In genomic region chr3:54202029-54202428, GRCh38 we compare ENCODE assay signal across 8 cellular contexts.
"Had no signal": no experiment of that assay in that cellular context is flagged by ENCODE, and none has a peak within 500 bp of the region (broad histone marks: within the 10 kb centered on the region; RNA-seq: fewer than 3 reads in every experiment).

No MANE protein-coding gene starts in this region.

- DNase-seq: GM23248, GOT3, H9, HCEC 1CT, IMR-90 had no signal

- FAIRE-seq: H54, HTR-8/SVneo, K562 had no signal

- H3K27ac ChIP-seq: GM23248 had no signal

- ATAC-seq: K562 had no signal

- H3K4me3 ChIP-seq: GM23248, K562 had no signal

- H3K9ac ChIP-seq: GM23248 had no signal

- H2AFZ ChIP-seq: GM23248 had no signal
